In the genomic region with DNA sequence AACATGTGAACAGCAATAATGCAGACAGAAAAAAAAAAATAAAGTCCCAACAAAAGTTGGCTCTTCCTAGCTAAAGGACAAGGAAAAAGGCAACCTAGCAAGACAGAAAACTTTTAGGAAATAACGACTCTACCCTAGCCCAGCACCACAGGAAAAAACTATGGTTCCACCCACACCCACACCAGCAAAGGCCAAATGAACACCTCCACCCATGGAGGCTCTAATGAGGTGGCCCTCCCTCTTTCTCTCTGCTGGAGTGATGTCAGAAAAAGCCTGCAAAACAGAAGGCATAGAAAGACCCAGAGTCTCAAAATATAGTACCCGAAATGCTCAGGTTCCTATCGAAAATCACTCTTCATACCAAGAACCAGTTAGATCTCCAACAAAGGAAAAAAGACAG, we compare ENCODE assay signal across 16 cellular contexts.
"Had no signal": no experiment of that assay in that cellular context is flagged by ENCODE, and none has a peak within 500 bp of the region (broad histone marks: within the 10 kb centered on the region; RNA-seq: fewer than 3 reads in every experiment).

No MANE protein-coding gene starts in this region.

- H3K27me3 ChIP-seq: brain microvascular endothelial cell, foreskin keratinocyte, neural progenitor cell had no signal

- ATAC-seq: foreskin keratinocyte had no signal

- H3K4me3 Mint-ChIP-seq: activated CD4-positive, alpha-beta memory T cell treated with anti-CD3 and anti-CD28 coated beads for 36 hours; activated T-cell treated with anti-CD3 and anti-CD28 coated beads, Interleukin-2, amount 50 U/mL, for 24 hours; endodermal cell; neural progenitor cell; T-helper 1 cell treated with Interleukin-12 subunit alpha and Interleukin-12 subunit beta and Interleukin-4 antibody, amounts not matched to agents 30 μg/mL and 1 μg/mL, for 36 hours had no signal

- H3K27ac ChIP-seq: brain microvascular endothelial cell, foreskin keratinocyte, neural progenitor cell had no signal

- H3K4me1 ChIP-seq: foreskin keratinocyte, neural progenitor cell had no signal

- H3K27ac Mint-ChIP-seq: activated CD4-positive, alpha-beta memory T cell treated with anti-CD3 and anti-CD28 coated beads for 36 hours; activated T-cell treated with anti-CD3 and anti-CD28 coated beads, Interleukin-2, amount 50 U/mL, for 24 hours; activated T-helper 2 cell treated with anti-CD3 and anti-CD28 coated beads, Interferon-gamma antibody, Interleukin-2, Interleukin-4, amounts not matched to agents 10 μg/mL and 5 μg/mL and 100 μg/mL, durations not matched to agents 14 hours and 24 hours and 36 hours; endodermal cell; neural progenitor cell; progenitor cell of endocrine pancreas; T-helper 1 cell treated with Interleukin-12 subunit alpha and Interleukin-12 subunit beta and Interleukin-4 antibody, amounts not matched to agents 30 μg/mL and 1 μg/mL, for 36 hours had no signal

- H3K4me3 ChIP-seq: neural progenitor cell had no signal

- H3K36me3 ChIP-seq: brain microvascular endothelial cell, neural progenitor cell had no signal

- H3K9ac ChIP-seq: neural progenitor cell had no signal

- H2AFZ ChIP-seq: neural progenitor cell had no signal

- H3K27me3 Mint-ChIP-seq: activated CD4-positive, alpha-beta memory T cell treated with anti-CD3 and anti-CD28 coated beads for 36 hours; activated T-cell treated with anti-CD3 and anti-CD28 coated beads, Interleukin-2, amount 50 U/mL, for 24 hours; progenitor cell of endocrine pancreas had no signal

- H3K4me1 Mint-ChIP-seq: neural progenitor cell had no signal

- H3K4me2 ChIP-seq: neural progenitor cell had no signal

- H3K9me3 Mint-ChIP-seq: activated CD4-positive, alpha-beta memory T cell treated with anti-CD3 and anti-CD28 coated beads for 36 hours; activated T-cell treated with anti-CD3 and anti-CD28 coated beads, Interleukin-2, amount 50 U/mL, for 24 hours; activated T-helper 2 cell treated with anti-CD3 and anti-CD28 coated beads, Interferon-gamma antibody, Interleukin-2, Interleukin-4, amounts not matched to agents 10 μg/mL and 5 μg/mL and 100 μg/mL, durations not matched to agents 14 hours and 24 hours and 36 hours; endodermal cell; T-helper 1 cell treated with Interleukin-12 subunit alpha and Interleukin-12 subunit beta and Interleukin-4 antibody, amounts not matched to agents 30 μg/mL and 1 μg/mL, for 36 hours had no signal

- DNase-seq: activated CD4-positive, alpha-beta memory T cell treated with anti-CD3 and anti-CD28 coated beads for 36 hours; activated CD4-positive, CD25-positive, alpha-beta regulatory T cell treated with anti-CD3 and anti-CD28 coated beads, Interleukin-2, amount 50 U/mL, for 72 hours; activated naive CD4-positive, alpha-beta T cell treated with Interleukin-2 at 50 U/mL for 16 hours; activated T-cell treated with anti-CD3 and anti-CD28 coated beads, Interleukin-2, amount 50 U/mL, for 24 hours; anterior cingulate cortex; brain microvascular endothelial cell; central memory CD4-positive, alpha-beta T cell; endodermal cell; foreskin keratinocyte; hypothalamus; islet precursor cell; mammary epithelial cell had no signal
